In genomic region chr12:94150483-94151225, GRCh38 we compare ENCODE assay signal across 2 cellular contexts.
TF ChIP-seq lines count a peak whose summit lies in the region.

No MANE protein-coding gene starts in this region.

TF ChIP-seq in H1, 55 proteins besides CTCF, POLR2A, EP300 and RAD21 (continued from another document):
- TF ChIP-seq ATF2 (IDR thresholded peaks at IDR 0.05; ENCODE audit: low read length) (no peak), EZH2 (IDR thresholded peaks at IDR 0.05; ENCODE audit: low read depth, low read length, severe bottlenecking) (peak; percentile 64), ATF3 (IDR thresholded peaks at IDR 0.05; ENCODE audit: insufficient read depth, low read depth, low read length) (no peak)

TF ChIP-seq in neural cell, 6 proteins besides CTCF, POLR2A, EP300 and RAD21 (continued from another document):
- TF ChIP-seq POLR2AphosphoS5 (IDR thresholded peaks at IDR 0.05), result no peak
- TF ChIP-seq SMC3 (conservative IDR thresholded peaks at IDR 0.05; ENCODE audit: poor library complexity), result peak; percentile 61
TF ChIP-seq in neural cell: peak in this region for 2.
